Comparison of ENCODE assay signal across 20 cellular contexts in genomic region chr10:125217986-125218675, GRCh38. TPM values are rescaled to one million over a fixed set of nuclear protein-coding genes. Genes with fewer than 3 reads are reported as not detected.
DNase-seq lines count a peak whose midpoint lies in the region; ATAC-seq, FAIRE-seq and TF ChIP-seq lines count a peak whose summit lies in the region.
"Had no signal": no experiment of that assay in that cellular context is flagged by ENCODE, and none has a peak within 500 bp of the region (broad histone marks: within the 10 kb centered on the region; RNA-seq: fewer than 3 reads in every experiment).

No MANE protein-coding gene starts in this region.

- ATAC-seq in HepG2 (peak; percentile 41; the same call in 2 of the 3 replicates), right lobe of liver (no peak), RWPE2 (ENCODE audit: low read depth) (peak; percentile 94), GM19351 (IDR thresholded peaks at IDR 0.05; ENCODE audit: unreplicated experiment) (no peak), GM21423 (IDR thresholded peaks at IDR 0.05; ENCODE audit: unreplicated experiment) (no peak)
- ATAC-seq: activated CD4-positive, alpha-beta T cell treated with anti-CD3 and anti-CD28 coated beads for 36 hours had no signal

- POLR2A ChIA-PET in HepG2 (lab: Yijun Ruan, JAX) = no interaction called here

- H3K4me1 ChIP-seq in HepG2 (ENCODE audit: insufficient read depth, low read length) (no peaks in the 10 kb centered on the region), right lobe of liver (no peaks in the 10 kb centered on the region), RWPE2 (ENCODE audit: insufficient read depth, poor library complexity, severe bottlenecking) (peaks cover 11% of the 10 kb centered on the region)

- no TSS peak for BruUV-seq in HepG2 (replicated peaks; lab: Mats Ljungman, UMichigan)

- DNase-seq in HepG2 (ENCODE audit: low spot score) (no peak), right lobe of liver (no peak), RWPE2 (ENCODE audit: low spot score) (no peak), fibroblast of the aortic adventitia (ENCODE audit: low read depth) (peak; percentile 68), GDM1 (lab: John Stamatoyannopoulos, UW) (no peak)
- DNase-seq in activated T-helper 2 cell treated with anti-CD3 and anti-CD28 coated beads, Interferon-gamma antibody, Interleukin-2, Interleukin-4, amounts not matched to agents 10 μg/mL and 5 μg/mL and 100 μg/mL, durations not matched to agents 14 hours and 24 hours and 36 hours (ENCODE audit: low spot score) = no peak
- DNase-seq: activated CD4-positive, alpha-beta T cell treated with anti-CD3 and anti-CD28 coated beads for 36 hours; activated T-cell treated with anti-CD3 and anti-CD28 coated beads, Interleukin-2, amount 50 U/mL, for 48 hours; aorta; DND-41; effector CD8-positive, alpha-beta T cell; HCEC 1CT; hypothalamus; NCI-H1417 treated with DMSO at 0.1 percent for 48 hours; NCI-H526; pancreas; stimulated activated CD4-positive, alpha-beta T cell treated with anti-CD3 and anti-CD28 coated beads, Interleukin-1b, Interleukin-23, amount 100 ng/mL, for 48 hours had no signal

- no peak for TF ChIP-seq EP300 in HepG2 (IDR thresholded peaks at IDR 0.05; ENCODE audit: low read depth in 2 of 2, low read length in 2 of 2)
- no peak for TF ChIP-seq EP300 in HepG2 (CRISPR knock-in tag; IDR thresholded peaks at IDR 0.05; ENCODE audit: borderline replicate concordance)

- TF ChIP-seq CTCF in HepG2 (CRISPR knock-in tag; IDR thresholded peaks at IDR 0.05) (peak; percentile 22; the same call in 1 of the 2 replicates), right lobe of liver (IDR thresholded peaks at IDR 0.05) (no peak), RWPE2 (IDR thresholded peaks at IDR 0.05; ENCODE audit: poor library complexity, severe bottlenecking) (no peak), fibroblast of the aortic adventitia (IDR thresholded peaks at IDR 0.05; ENCODE audit: insufficient read depth, low read length) (no peak)

- H4K20me1 ChIP-seq in HepG2 (ENCODE audit: insufficient read depth, low read length) = no peaks in the 10 kb centered on the region

- in situ Hi-C loops in HepG2 (cut with HindIII; ENCODE audit: extremely low pct_ligation_motif_present, low pct_unique_long_range_greater_than_20kb) = no loop called here

- H3K27ac ChIP-seq in HepG2 (ENCODE audit: extremely low read length, insufficient read depth, low read length) (no peak overlapping the region), right lobe of liver (no peak overlapping the region), RWPE2 (ENCODE audit: poor library complexity, severe bottlenecking) (peak overlapping the region; percentile 47)
- H3K27ac ChIP-seq: pancreas had no signal

- FAIRE-seq in HepG2 (lab: Jason Lieb, UNC) = no peak
- FAIRE-seq: pancreas had no signal

- no peak overlapping the region for H3K4me3 ChIP-seq in HepG2 (replicated peaks in 1 of 3; ENCODE audit: insufficient read depth in 1 of 3, low read depth in 2 of 3, low read length in 3 of 3)
- no peak overlapping the region for H3K4me3 ChIP-seq in right lobe of liver
- no peak overlapping the region for H3K4me3 ChIP-seq in RWPE2 (ENCODE audit: severe bottlenecking)
- no peak overlapping the region for H3K4me3 ChIP-seq in fibroblast of the aortic adventitia (ENCODE audit: low read depth, low read length)
- H3K4me3 ChIP-seq: pancreas had no signal

- H3K4me2 ChIP-seq in HepG2 (ENCODE audit: low read depth, low read length) = no peak overlapping the region

- no peak overlapping the region for H3K9ac ChIP-seq in HepG2 (ENCODE audit: insufficient read depth, low read depth, low read length)

- H3K9me3 ChIP-seq in HepG2 (ENCODE audit: low read length) = no peaks in the 10 kb centered on the region
- no peaks in the 10 kb centered on the region for H3K9me3 ChIP-seq in right lobe of liver
- no peaks in the 10 kb centered on the region for H3K9me3 ChIP-seq in RWPE2 (ENCODE audit: severe bottlenecking)
- H3K9me3 ChIP-seq: pancreas had no signal

- H3K36me3 ChIP-seq in HepG2 (replicated peaks in 1 of 2; ENCODE audit: control insufficient read depth in 1 of 2, insufficient read depth in 2 of 2, low read length in 2 of 2) (no peaks in the 10 kb centered on the region), right lobe of liver (no peaks in the 10 kb centered on the region), RWPE2 (ENCODE audit: low read depth) (no peaks in the 10 kb centered on the region)
- H3K36me3 ChIP-seq: pancreas had no signal

- H3K4me3 Mint-ChIP-seq in activated T-helper 2 cell treated with anti-CD3 and anti-CD28 coated beads, Interferon-gamma antibody, Interleukin-2, Interleukin-4, amounts not matched to agents 10 μg/mL and 5 μg/mL and 100 μg/mL, durations not matched to agents 14 hours and 24 hours and 36 hours (ENCODE audit: low read depth) = no peak overlapping the region
- H3K4me3 Mint-ChIP-seq: activated CD4-positive, alpha-beta T cell treated with anti-CD3 and anti-CD28 coated beads for 36 hours; memory B cell had no signal

- no peak overlapping the region for H2AFZ ChIP-seq in HepG2 (ENCODE audit: low read length)

- intact Hi-C loops in HepG2 (cut with micrococcal nuclease; ENCODE audit: unreplicated experiment) (no loop called here), right lobe of liver (cut with DNase I) (no loop called here)
- intact Hi-C loops in activated T-helper 2 cell treated with anti-CD3 and anti-CD28 coated beads, Interferon-gamma antibody, Interleukin-2, Interleukin-4, amounts not matched to agents 10 μg/mL and 5 μg/mL and 100 μg/mL, durations not matched to agents 14 hours and 24 hours and 36 hours (cut with micrococcal nuclease) = no loop called here

- WGBS in HepG2 (ENCODE audit: low lambda C conversion rate) = 27% methylated on average over 8 of the region's 8 CpGs
- 49% methylated on average over 8 of the region's 8 CpGs for WGBS in right lobe of liver (ENCODE audit: insufficient coverage, low coverage, low lambda C conversion rate, missing lambda C conversion rate)

- H3K27me3 Mint-ChIP-seq in activated T-helper 2 cell treated with anti-CD3 and anti-CD28 coated beads, Interferon-gamma antibody, Interleukin-2, Interleukin-4, amounts not matched to agents 10 μg/mL and 5 μg/mL and 100 μg/mL, durations not matched to agents 14 hours and 24 hours and 36 hours (ENCODE audit: low read depth) = no peaks in the 10 kb centered on the region

- H3K36me3 Mint-ChIP-seq in activated T-helper 2 cell treated with anti-CD3 and anti-CD28 coated beads, Interferon-gamma antibody, Interleukin-2, Interleukin-4, amounts not matched to agents 10 μg/mL and 5 μg/mL and 100 μg/mL, durations not matched to agents 14 hours and 24 hours and 36 hours (ENCODE audit: low read depth) = no peaks in the 10 kb centered on the region
- H3K36me3 Mint-ChIP-seq: memory B cell had no signal

- H3K27me3 ChIP-seq in HepG2 (ENCODE audit: control insufficient read depth in 1 of 2, insufficient read depth in 2 of 2, low read length in 2 of 2) (peaks cover 1 to 23% of the 10 kb centered on the region in 2 experiments; a peak in 3 of 5 replicates), right lobe of liver (no peaks in the 10 kb centered on the region), RWPE2 (ENCODE audit: insufficient read depth, poor library complexity, severe bottlenecking) (no peaks in the 10 kb centered on the region)
- H3K27me3 ChIP-seq: pancreas had no signal

- no peaks in the 10 kb centered on the region for H3K79me2 ChIP-seq in HepG2 (ENCODE audit: insufficient read depth, low read length)

- no peaks in the 10 kb centered on the region for H3K4me1 Mint-ChIP-seq in activated T-helper 2 cell treated with anti-CD3 and anti-CD28 coated beads, Interferon-gamma antibody, Interleukin-2, Interleukin-4, amounts not matched to agents 10 μg/mL and 5 μg/mL and 100 μg/mL, durations not matched to agents 14 hours and 24 hours and 36 hours (ENCODE audit: low read depth)
- H3K4me1 Mint-ChIP-seq: activated CD4-positive, alpha-beta T cell treated with anti-CD3 and anti-CD28 coated beads for 36 hours; memory B cell had no signal

- H3K9me3 Mint-ChIP-seq in activated T-helper 2 cell treated with anti-CD3 and anti-CD28 coated beads, Interferon-gamma antibody, Interleukin-2, Interleukin-4, amounts not matched to agents 10 μg/mL and 5 μg/mL and 100 μg/mL, durations not matched to agents 14 hours and 24 hours and 36 hours = no peaks in the 10 kb centered on the region

- no peak overlapping the region for H3K27ac Mint-ChIP-seq in activated T-helper 2 cell treated with anti-CD3 and anti-CD28 coated beads, Interferon-gamma antibody, Interleukin-2, Interleukin-4, amounts not matched to agents 10 μg/mL and 5 μg/mL and 100 μg/mL, durations not matched to agents 14 hours and 24 hours and 36 hours
- H3K27ac Mint-ChIP-seq: activated CD4-positive, alpha-beta T cell treated with anti-CD3 and anti-CD28 coated beads for 36 hours; memory B cell had no signal

- TF ChIP-seq RAD21 in HepG2 (CRISPR knock-in tag; IDR thresholded peaks at IDR 0.05) = no peak

- CTCF ChIA-PET in HepG2 (lab: Yijun Ruan, JAX; ENCODE audit: low intra/inter-chr PET ratio, low total read pairs) = no interaction called here

- TF ChIP-seq POLR2A in HepG2 (IDR thresholded peaks at IDR 0.05; ENCODE audit: insufficient read depth in 1 of 2, low read depth in 2 of 2, low read length in 2 of 2) (no peak), right lobe of liver (IDR thresholded peaks at IDR 0.05) (no peak)

RNA-seq across cellular contexts. Expression of gene CTBP2, which starts 57.8 kb away (rescaled TPM):
- total RNA-seq in HepG2 (2016; rRNA removed; fragmentation: Illumina TruSeq; extraction: Trizol) (not detected in 2 replicates), right lobe of liver (1 to 10 TPM; 3.2 to 8.2 (median 5.4) TPM), fibroblast of the aortic adventitia (ENCODE audit: low replicate concordance) (37.9 and 45.4 TPM in 2 replicates)
- not detected in 2 replicates for total RNA-seq in HepG2 (2016; cell fraction: cytosol; rRNA removed; fragmentation: Illumina TruSeq; extraction: Trizol; ENCODE audit: low read depth)
- not detected in 2 replicates for total RNA-seq in HepG2 (2016; cell fraction: insoluble cytoplasmic fraction; rRNA removed; fragmentation: Illumina TruSeq; extraction: Trizol)
- not detected in 2 replicates for total RNA-seq in HepG2 (2016; cell fraction: membrane; rRNA removed; fragmentation: Illumina TruSeq; extraction: Trizol)
- not detected in 2 replicates for total RNA-seq in HepG2 (2016; cell fraction: nucleus; rRNA removed; fragmentation: Illumina TruSeq; extraction: Trizol)
- 0.08 TPM in 1 of 2 replicates, not detected in the other for polyA plus RNA-seq in HepG2 (2011; rRNA removed)
- polyA plus RNA-seq in HepG2 (2011; cell fraction: cytosol; rRNA removed) = 0.04 and 0.05 TPM in 2 replicates
- 0.02 TPM in 1 of 2 replicates, not detected in the other for polyA plus RNA-seq in HepG2 (2011; cell fraction: nucleus; rRNA removed)
- 0.08 TPM in 2 replicates for polyA plus RNA-seq in HepG2 (2012)
- not detected in 2 replicates for polyA plus RNA-seq in HepG2 (2016; cell fraction: cytosol; fragmentation: Illumina TruSeq; extraction: Trizol; ENCODE audit: low read depth)
- not detected in 2 replicates for polyA plus RNA-seq in HepG2 (2016; cell fraction: insoluble cytoplasmic fraction; fragmentation: Illumina TruSeq; extraction: Trizol; ENCODE audit: low read depth)
- not detected in 2 replicates for polyA plus RNA-seq in HepG2 (2016; cell fraction: membrane; fragmentation: Illumina TruSeq; extraction: Trizol; ENCODE audit: low read depth)
- polyA plus RNA-seq in HepG2 (2016; cell fraction: nucleus; fragmentation: Illumina TruSeq; extraction: Trizol; ENCODE audit: insufficient read depth, low read depth) = not detected in 2 replicates
- polyA minus RNA-seq in HepG2 (2011; rRNA and poly(A)+ RNA removed; ENCODE audit: low replicate concordance) = 1.2 and 101 TPM in 2 replicates
- 0.49 and 0.53 TPM in 2 replicates for polyA minus RNA-seq in HepG2 (2011; cell fraction: cytosol; rRNA and poly(A)+ RNA removed)
- polyA minus RNA-seq in HepG2 (2011; cell fraction: nucleus; rRNA and poly(A)+ RNA removed) = 0.39 TPM in 1 of 2 replicates, not detected in the other
- 0.41 and 0.48 TPM in 2 replicates for total RNA-seq in activated T-helper 2 cell treated with anti-CD3 and anti-CD28 coated beads, Interferon-gamma antibody, Interleukin-2, Interleukin-4, amounts not matched to agents 10 μg/mL and 5 μg/mL and 100 μg/mL, durations not matched to agents 14 hours and 24 hours and 36 hours

Comparison
In these comparisons a context has a peak if more than half of its experiments do, and no peak if none do; other contexts are left out.
1. ATAC-seq: peak in HepG2 (single experiment) and RWPE2 (single experiment); none in right lobe of liver (0 of 4), GM19351 (single experiment) and GM21423 (single experiment).